8 cellular contexts compared by ENCODE assay signal in genomic region chr15:77418341-77419049, GRCh38. TPM values are rescaled to one million over a fixed set of nuclear protein-coding genes. Genes with fewer than 3 reads are reported as not detected.
DNase-seq lines count a peak whose midpoint lies in the region; ATAC-seq and TF ChIP-seq lines count a peak whose summit lies in the region.

No MANE protein-coding gene starts in this region.

- H3K27ac ChIP-seq in heart right ventricle, result peak overlapping the region in 9 of 10 donors; percentile 92 to 98 (median 96)
- peak overlapping the region; percentile 85 for H3K27ac ChIP-seq in brain microvascular endothelial cell
- H3K27ac ChIP-seq in mesenchymal stem cell (ENCODE audit: low read length, poor library complexity, severe bottlenecking), result peak overlapping the region; percentile 70
- peak overlapping the region; percentile 96 for H3K27ac ChIP-seq in vagina

- ATAC-seq in heart right ventricle, result no peak
- no peak for ATAC-seq in Right ventricle myocardium superior (ENCODE audit: poor library complexity)

- peak overlapping the region; percentile 96 for H3K9ac ChIP-seq in mesenchymal stem cell (ENCODE audit: low read length)

- TF ChIP-seq CTCF in heart right ventricle (IDR thresholded peaks at IDR 0.05) (no peak), brain microvascular endothelial cell (IDR thresholded peaks at IDR 0.05; ENCODE audit: low read depth, low read length, missing control alignments) (no peak), vagina (IDR thresholded peaks at IDR 0.05) (no peak)

- H2AFZ ChIP-seq in mesenchymal stem cell (ENCODE audit: low read depth, low read length), result no peak overlapping the region

- H3K79me1 ChIP-seq in mesenchymal stem cell (replicated peaks; ENCODE audit: low read length, poor library complexity, severe bottlenecking), result peaks cover 10% of the 10 kb centered on the region

- H3K14ac ChIP-seq in mesenchymal stem cell (ENCODE audit: low read length in 2 of 2), result no peak overlapping the region

- H3K4me3 ChIP-seq in heart right ventricle (peak overlapping the region; percentile 73 to 97 (median 90)), brain microvascular endothelial cell (ENCODE audit: low read depth, low read length) (peak overlapping the region; percentile 78), mesenchymal stem cell (ENCODE audit: insufficient read depth in 1 of 2, low read depth in 1 of 2, low read length in 2 of 2) (peak overlapping the region in 1 of 2 experiments; percentile 94), vagina (peak overlapping the region; percentile 78 to 95)

- H2BK12ac ChIP-seq in mesenchymal stem cell (ENCODE audit: low read length in 2 of 2), result no peak overlapping the region

- H3K18ac ChIP-seq in mesenchymal stem cell (ENCODE audit: low read depth in 1 of 2, low read length in 2 of 2), result no peak overlapping the region

- intact Hi-C loops in heart right ventricle (cut with DNase I), result loop anchor here in 7 of 10 donors (2.0 to 10.0 kb wide), 14 partner anchors 66 to 304 kb away; no protein-coding TSS in a partner anchor
- intact Hi-C loops in Right ventricle myocardium superior (cut with DNase I), result loop anchor here (10.0 kb wide), 1 partner anchor 234 kb away; no protein-coding TSS in a partner anchor
- intact Hi-C loops in vagina (cut with DNase I), result no loop called here

- 13 to 16% methylated on average over 9 of the region's 9 CpGs for WGBS in heart right ventricle, 2 donors
- WGBS in mesenchymal stem cell, result 43% methylated on average over 7 of the region's 9 CpGs

- no peak overlapping the region for H3K4ac ChIP-seq in mesenchymal stem cell (ENCODE audit: low read depth in 1 of 2, low read length in 2 of 2)

- H3K4me1 ChIP-seq in heart right ventricle, result peaks cover 4 to 76% (median 67%) of the 10 kb centered on the region in 9 donors
- H3K4me1 ChIP-seq in mesenchymal stem cell (ENCODE audit: control insufficient read depth, insufficient read depth, low read depth, low read length), result no peaks in the 10 kb centered on the region
- peaks cover 37% of the 10 kb centered on the region for H3K4me1 ChIP-seq in vagina

- no peak overlapping the region for H2AK5ac ChIP-seq in mesenchymal stem cell (ENCODE audit: low read length, severe bottlenecking)

- no peak overlapping the region for H3K23ac ChIP-seq in mesenchymal stem cell (ENCODE audit: low read length in 2 of 2)

- H3K36me3 ChIP-seq in heart right ventricle (no peaks in the 10 kb centered on the region), brain microvascular endothelial cell (replicated peaks) (peaks cover 2% of the 10 kb centered on the region), mesenchymal stem cell (ENCODE audit: control insufficient read depth in 1 of 2, insufficient read depth in 2 of 2, low read depth in 1 of 2, low read length in 2 of 2) (no peaks in the 10 kb centered on the region), vagina (no peaks in the 10 kb centered on the region)

- H2BK120ac ChIP-seq in mesenchymal stem cell (ENCODE audit: low read depth, low read length), result no peak overlapping the region

- H4K91ac ChIP-seq in mesenchymal stem cell (ENCODE audit: low read length), result no peak overlapping the region

- in situ Hi-C loops in brain microvascular endothelial cell (cut with HindIII; ENCODE audit: low pct_ligation_motif_present, low sequenced_read_pairs), result no loop called here

- H3K27me3 ChIP-seq in heart right ventricle, result no peaks in the 10 kb centered on the region
- no peaks in the 10 kb centered on the region for H3K27me3 ChIP-seq in brain microvascular endothelial cell (replicated peaks)
- H3K27me3 ChIP-seq in mesenchymal stem cell (ENCODE audit: control insufficient read depth in 1 of 2, insufficient read depth in 1 of 2, low read length in 2 of 2), result no peaks in the 10 kb centered on the region
- H3K27me3 ChIP-seq in vagina, result no peaks in the 10 kb centered on the region

- no peak overlapping the region for H4K8ac ChIP-seq in mesenchymal stem cell (ENCODE audit: low read length)

- H3K9me3 ChIP-seq in heart right ventricle (no peaks in the 10 kb centered on the region), mesenchymal stem cell (ENCODE audit: control insufficient read depth, low read length) (no peaks in the 10 kb centered on the region), vagina (no peaks in the 10 kb centered on the region)

- no peak for TF ChIP-seq POLR2A in vagina (IDR thresholded peaks at IDR 0.05)

- DNase-seq in heart right ventricle, result no peak
- DNase-seq in Right ventricle myocardium superior, result no peak
- peak; percentile 20 for DNase-seq in brain microvascular endothelial cell
- DNase-seq in mesenchymal stem cell, result peak; percentile 48
- no peak for DNase-seq in vagina (ENCODE audit: extremely low spot score in 2 of 2)
- no peak for DNase-seq in COR-L47 (lab: John Stamatoyannopoulos, UW)
- DNase-seq in COLO668 (lab: John Stamatoyannopoulos, UW; ENCODE audit: unreplicated experiment), result no peak
- DNase-seq in GDM1 (lab: John Stamatoyannopoulos, UW), result no peak

- H2BK15ac ChIP-seq in mesenchymal stem cell (ENCODE audit: low read depth, poor library complexity, severe bottlenecking), result no peak overlapping the region

- no peak overlapping the region for H2BK5ac ChIP-seq in mesenchymal stem cell (ENCODE audit: low read depth, low read length, poor library complexity, severe bottlenecking)

- H3K4me2 ChIP-seq in mesenchymal stem cell (ENCODE audit: low read length, poor library complexity, severe bottlenecking), result peak overlapping the region; percentile 64

RNA-seq across cellular contexts. Expression of gene PEAK1, which starts 1.4 kb away (rescaled TPM):
- total RNA-seq in heart right ventricle (100 to 1,000 TPM in 5 of 10 donors, 10 to 100 TPM in 5; 68.1 to 146 (median 96.4) TPM), Right ventricle myocardium superior (59.9 TPM), vagina (27.7 TPM)
- 10 to 100 TPM in 1 of 2 donors, 1 to 10 TPM in 1; 7.0 to 18.7 TPM for polyA plus RNA-seq in heart right ventricle
- polyA plus RNA-seq in mesenchymal stem cell (2013, experiment 1 of 2), result 14.1 TPM
- 12.8 TPM for polyA plus RNA-seq in mesenchymal stem cell (2013, experiment 2 of 2)

RNA-seq across cellular contexts. Expression of gene HMG20A, which starts 2.2 kb away (rescaled TPM):
- 10 to 100 TPM; 25.7 to 60.2 (median 41.6) TPM for total RNA-seq in heart right ventricle
- polyA plus RNA-seq in heart right ventricle, result 10 to 100 TPM in 1 of 2 donors, 1 to 10 TPM in 1; 9.9 to 13.9 TPM
- total RNA-seq in Right ventricle myocardium superior, result 28.8 TPM
- 32.9 TPM for polyA plus RNA-seq in mesenchymal stem cell (2013, experiment 1 of 2)
- polyA plus RNA-seq in mesenchymal stem cell (2013, experiment 2 of 2), result 31.7 TPM
- 49.4 TPM for total RNA-seq in vagina

Comparison
In these comparisons a context has a peak if more than half of its experiments do, and no peak if none do; other contexts are left out.
1. DNase-seq: peak in brain microvascular endothelial cell (single experiment) and mesenchymal stem cell (single experiment); none in heart right ventricle (0 of 2), Right ventricle myocardium superior (single experiment), vagina (0 of 2), COR-L47 (single experiment), COLO668 (single experiment) and GDM1 (single experiment).
2. Peak in every context shown above with its lines, with median percentiles within 50 percentile points of each other: H3K27ac ChIP-seq.